In the genomic region with DNA sequence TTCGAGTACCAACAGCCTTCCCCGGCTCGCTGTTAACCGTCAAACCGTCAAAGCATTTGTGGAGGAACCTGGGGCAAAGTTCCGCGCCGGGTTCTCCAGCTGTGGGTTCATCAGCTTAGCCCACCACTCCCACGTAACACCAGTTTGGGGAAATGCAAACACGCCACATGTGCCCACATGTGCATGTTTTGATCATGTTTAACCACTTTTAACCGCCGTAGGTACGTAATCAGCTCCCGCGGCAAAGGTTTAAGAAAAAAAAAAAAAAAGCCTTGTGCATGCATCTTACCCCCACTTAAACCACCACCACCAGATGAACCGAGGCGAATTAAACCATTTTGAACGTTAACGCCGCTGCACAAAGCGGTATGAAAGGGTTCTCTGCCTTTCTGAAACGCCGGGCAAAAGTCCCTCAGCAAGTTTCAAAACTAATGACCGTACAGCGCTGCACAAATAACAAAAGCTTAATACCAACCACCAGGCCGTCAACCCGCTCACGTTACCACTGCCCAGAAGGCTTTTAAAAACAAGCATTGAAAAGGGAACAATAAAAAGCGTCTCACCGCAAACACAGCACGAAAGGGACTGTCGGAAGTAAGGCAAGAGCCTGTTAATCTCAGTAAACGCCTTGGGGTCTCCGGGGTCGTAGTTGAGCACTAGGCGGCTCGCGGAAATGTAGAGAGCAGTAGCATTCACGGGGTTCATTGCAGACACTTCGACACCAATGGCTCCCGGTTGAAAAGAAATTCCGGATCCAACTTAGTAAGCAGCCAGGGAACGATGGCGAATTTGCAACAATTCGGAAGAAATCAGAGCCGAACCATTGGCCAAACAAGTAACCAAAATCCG, we compare ENCODE assay signal across 8 cellular contexts. TPM values are rescaled to one million over a fixed set of nuclear protein-coding genes. Genes with fewer than 3 reads are reported as not detected.
DNase-seq lines count a peak whose midpoint lies in the region; ATAC-seq and TF ChIP-seq lines count a peak whose summit lies in the region.

No MANE protein-coding gene starts in this region.

- no peak overlapping the region for H2BK5ac ChIP-seq in mesendoderm (ENCODE audit: low read length)

- H2BK120ac ChIP-seq in mesendoderm (ENCODE audit: low read depth, low read length): no peak overlapping the region

- no peaks in the 10 kb centered on the region for H3K9me3 Mint-ChIP-seq in activated CD4-positive, alpha-beta T cell treated with anti-CD3 and anti-CD28 coated beads, Interleukin-2, amount 10 ng/mL, durations not matched to agents 7 days and 5 days

- H3K4me3 Mint-ChIP-seq in activated CD4-positive, alpha-beta T cell treated with anti-CD3 and anti-CD28 coated beads, Interleukin-2, amount 10 ng/mL, durations not matched to agents 7 days and 5 days: peak overlapping the region; percentile 99

- no peaks in the 10 kb centered on the region for H3K27me3 ChIP-seq in mesendoderm (ENCODE audit: insufficient read depth, low read length, poor library complexity)

- H3K4me2 ChIP-seq in mesendoderm (ENCODE audit: low read length): peak overlapping the region; percentile 97

- H4K8ac ChIP-seq in mesendoderm (ENCODE audit: low read depth, low read length): no peak overlapping the region

- H3K36me3 Mint-ChIP-seq in activated CD4-positive, alpha-beta T cell treated with anti-CD3 and anti-CD28 coated beads, Interleukin-2, amount 10 ng/mL, durations not matched to agents 7 days and 5 days (ENCODE audit: low read depth): peaks cover 52% of the 10 kb centered on the region

- H3K79me2 ChIP-seq in mesendoderm (ENCODE audit: control insufficient read depth, insufficient read depth, low read length): peaks cover 53% of the 10 kb centered on the region

- no peaks in the 10 kb centered on the region for H3K27me3 Mint-ChIP-seq in activated CD4-positive, alpha-beta T cell treated with anti-CD3 and anti-CD28 coated beads, Interleukin-2, amount 10 ng/mL, durations not matched to agents 7 days and 5 days

- H3K79me1 ChIP-seq in mesendoderm (ENCODE audit: low read length): peaks cover 3% of the 10 kb centered on the region

- POLR2A ChIA-PET in activated CD4-positive, alpha-beta T cell treated with anti-CD3 and anti-CD28 coated beads, Interleukin-2, amount 10 ng/mL, durations not matched to agents 7 days and 5 days (lab: Charles Lee): interaction anchor here (0.6 kb wide), 2 partner anchors 392 to 558 kb away, joined by 4 read pairs; no protein-coding TSS in a partner anchor

- peak overlapping the region; percentile 99 for H3K27ac ChIP-seq in mesendoderm (ENCODE audit: low read depth, low read length)

- peak overlapping the region; percentile 63 for H3K4ac ChIP-seq in mesendoderm (ENCODE audit: low read depth, low read length)

- peak overlapping the region; percentile 94 for H3K4me3 ChIP-seq in LNCaP clone FGC (ENCODE audit: low read depth, low read length)
- H3K4me3 ChIP-seq in mesendoderm (ENCODE audit: low read length): peak overlapping the region; percentile 99

- WGBS in mesendoderm (ENCODE audit: extremely low coverage, insufficient coverage, low lambda C conversion rate): no CpG with 5 or more reads among the region's 47 CpGs

- peak; percentile 86 for DNase-seq in CD1c-positive myeloid dendritic cell (ENCODE audit: extremely low spot score)
- DNase-seq in LNCaP clone FGC (ENCODE audit: low read depth): no peak
- DNase-seq in activated CD4-positive, alpha-beta T cell treated with anti-CD3 and anti-CD28 coated beads, Interleukin-2, amount 10 ng/mL, durations not matched to agents 7 days and 5 days: peak; percentile 63
- peak; percentile 41 for DNase-seq in dermis blood vessel endothelial cell
- DNase-seq in mesendoderm: peak; percentile 66
- DNase-seq in stimulated activated CD8-positive, alpha-beta memory T cell treated with anti-CD3 and anti-CD28 coated beads, Interleukin-4, amount 100 ng/mL, for 4 hours (ENCODE audit: low read depth in 2 of 2, low spot score in 1 of 2): peak; percentile 41 to 65

- H3K56ac ChIP-seq in mesendoderm (ENCODE audit: low read length): peak overlapping the region; percentile 97

- H3K4me1 ChIP-seq in mesendoderm (ENCODE audit: control insufficient read depth, low read depth, low read length): peaks cover 3% of the 10 kb centered on the region

- CTCF ChIA-PET in activated CD4-positive, alpha-beta T cell treated with anti-CD3 and anti-CD28 coated beads, Interleukin-2, amount 10 ng/mL, durations not matched to agents 7 days and 5 days (lab: Charles Lee): interaction anchor here (0.9 to 1.5 kb wide), 5 partner anchors 11 to 558 kb away, joined by 3 to 5 read pairs (median 4); no protein-coding TSS in a partner anchor

- peak overlapping the region; percentile 98 for H3K23ac ChIP-seq in mesendoderm (ENCODE audit: low read length)

- no peaks in the 10 kb centered on the region for H3K36me3 ChIP-seq in mesendoderm (ENCODE audit: control insufficient read depth, insufficient read depth, low read length)

- TF ChIP-seq CTCF in LNCaP clone FGC (IDR thresholded peaks at IDR 0.05; ENCODE audit: control insufficient read depth, extremely low read depth, insufficient read depth): no peak

- H3K27ac Mint-ChIP-seq in activated CD4-positive, alpha-beta T cell treated with anti-CD3 and anti-CD28 coated beads, Interleukin-2, amount 10 ng/mL, durations not matched to agents 7 days and 5 days: peak overlapping the region; percentile 97

- no peak for ATAC-seq in GM21786 (IDR thresholded peaks at IDR 0.05; ENCODE audit: unreplicated experiment)
- no peak for ATAC-seq in GM18861 (IDR thresholded peaks at IDR 0.05; ENCODE audit: unreplicated experiment)

- no peak overlapping the region for H2BK15ac ChIP-seq in mesendoderm (replicated peaks; ENCODE audit: low read depth)

- peak overlapping the region; percentile 86 for H3K9ac ChIP-seq in mesendoderm (ENCODE audit: low read length)

- H2AK5ac ChIP-seq in mesendoderm (ENCODE audit: low read length): no peak overlapping the region

- H4K5ac ChIP-seq in mesendoderm (ENCODE audit: low read length): no peak overlapping the region

- H3K18ac ChIP-seq in mesendoderm (ENCODE audit: low read length): peak overlapping the region; percentile 89

- peaks cover 42% of the 10 kb centered on the region for H3K4me1 Mint-ChIP-seq in activated CD4-positive, alpha-beta T cell treated with anti-CD3 and anti-CD28 coated beads, Interleukin-2, amount 10 ng/mL, durations not matched to agents 7 days and 5 days

RNA-seq across cellular contexts. Expression of a gene that starts 1.5 kb away (rescaled TPM):
- total RNA-seq in activated CD4-positive, alpha-beta T cell treated with anti-CD3 and anti-CD28 coated beads, Interleukin-2, amount 10 ng/mL, durations not matched to agents 7 days and 5 days: 10 to 100 TPM; 62.1 to 69.2 TPM
- total RNA-seq in dermis blood vessel endothelial cell: 14.1 and 17.5 TPM in 2 replicates
- polyA plus RNA-seq in mesendoderm (2013, experiment 1 of 2): 14.5 TPM
- 15.4 TPM for polyA plus RNA-seq in mesendoderm (2013, experiment 2 of 2)

RNA-seq across cellular contexts. Expression of a gene that starts 55.5 kb away (rescaled TPM):
- total RNA-seq in activated CD4-positive, alpha-beta T cell treated with anti-CD3 and anti-CD28 coated beads, Interleukin-2, amount 10 ng/mL, durations not matched to agents 7 days and 5 days: 10 to 100 TPM; 17.3 to 19.9 TPM
- 42.7 and 69.2 TPM in 2 replicates for total RNA-seq in dermis blood vessel endothelial cell
- 34.5 TPM for polyA plus RNA-seq in mesendoderm (2013, experiment 1 of 2)
- 34.2 TPM for polyA plus RNA-seq in mesendoderm (2013, experiment 2 of 2)
